In the genomic region with DNA sequence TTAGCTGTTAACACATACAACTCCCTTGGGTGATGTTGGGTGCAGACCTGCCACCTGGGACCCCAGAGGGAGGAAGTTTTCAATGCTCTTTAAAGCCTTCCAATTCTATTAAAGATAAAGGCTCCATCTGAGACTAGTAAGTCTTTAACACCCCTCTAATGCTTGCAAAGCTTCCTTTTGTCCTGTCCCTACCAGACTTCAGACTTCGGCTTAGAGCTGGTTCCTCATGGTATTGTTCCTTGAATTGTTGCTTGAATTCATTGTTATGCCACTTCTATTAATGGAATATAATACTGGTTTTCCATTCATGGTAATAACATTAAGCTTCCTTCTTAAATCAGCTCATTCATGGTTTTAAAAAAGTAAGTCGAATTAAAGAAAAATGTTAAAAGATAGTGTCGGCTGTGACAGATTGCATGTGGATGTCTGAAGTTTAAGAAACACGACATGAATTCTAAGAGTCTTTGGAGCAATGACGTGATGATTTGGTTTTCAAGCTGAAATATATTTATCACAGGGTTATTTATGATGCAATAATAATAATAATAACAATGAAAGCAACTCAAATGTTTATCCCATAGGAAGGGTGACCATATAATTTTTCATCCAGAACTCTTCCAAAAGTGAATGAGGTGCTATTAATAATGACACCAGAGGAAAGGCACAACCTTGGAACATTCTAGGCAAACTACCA, we compare ENCODE assay signal across 1 cellular context.
TF ChIP-seq lines count a peak whose summit lies in the region.

No MANE protein-coding gene starts in this region.

TF ChIP-seq in A549, 52 proteins besides CTCF, POLR2A, EP300 and RAD21:
- no peak for TF ChIP-seq HOXA7 (CRISPR knock-in tag; IDR thresholded peaks at IDR 0.05)
- TF ChIP-seq ZFP36 (IDR thresholded peaks at IDR 0.05; ENCODE audit: borderline replicate concordance, partially characterized antibody), result no peak
- TF ChIP-seq MAZ (IDR thresholded peaks at IDR 0.05; ENCODE audit: borderline replicate concordance, low read depth, low read length), result no peak
TF ChIP-seq in A549: peak in this region for 0.
